32 cellular contexts compared by ENCODE assay signal in the genomic region with DNA sequence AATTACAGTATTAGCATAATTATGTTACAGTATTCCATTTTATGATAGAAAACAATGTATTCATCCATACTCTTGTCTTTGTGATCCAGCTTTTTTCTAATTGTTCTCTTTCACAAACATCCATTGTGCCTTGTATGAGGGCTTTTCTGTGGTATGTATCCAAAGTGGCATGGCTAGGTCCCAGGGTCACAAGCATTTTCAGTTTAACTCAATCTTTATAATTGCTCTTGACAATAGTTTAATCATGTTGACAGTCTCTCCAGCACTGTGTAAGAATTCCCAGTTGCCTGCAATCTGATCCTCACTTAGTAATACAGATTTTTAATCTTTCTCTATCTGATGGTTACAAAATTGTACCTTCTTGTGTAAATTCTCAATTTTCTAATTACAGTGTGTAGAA.
"Had no signal": no experiment of that assay in that cellular context is flagged by ENCODE, and none has a peak within 500 bp of the region (broad histone marks: within the 10 kb centered on the region; RNA-seq: fewer than 3 reads in every experiment).

No MANE protein-coding gene starts in this region.

- DNase-seq: activated B cell treated with CpG ODN at 0.5 μM for 24 hours; activated CD4-positive, alpha-beta memory T cell treated with anti-CD3 and anti-CD28 coated beads for 36 hours; activated CD4-positive, alpha-beta T cell treated with anti-CD3 and anti-CD28 coated beads for 4 hours; activated CD4-positive, alpha-beta T cell treated with anti-CD3 and anti-CD28 coated beads, Interleukin-2, amount 50 U/mL, for 1 hour; activated CD4-positive, CD25-positive, alpha-beta regulatory T cell treated with anti-CD3 and anti-CD28 coated beads, Interleukin-2, amount 50 U/mL, for 72 hours; activated CD8-positive, alpha-beta memory T cell treated with anti-CD3 and anti-CD28 coated beads, Interleukin-2, amount 50 U/mL, for 48 hours; activated effector memory CD4-positive, alpha-beta T cell treated with anti-CD3 and anti-CD28 coated beads, Interleukin-2, amount 50 U/mL, for 16 hours; activated naive CD4-positive, alpha-beta T cell; activated naive CD8-positive, alpha-beta T cell treated with anti-CD3 and anti-CD28 coated beads, Interleukin-2, amount 10 ng/mL, durations not matched to agents 7 days and 5 days; activated T-cell treated with anti-CD3 and anti-CD28 coated beads, Interleukin-2, amount 50 U/mL, for 48 hours; amygdala; Karpas-422; KBM-7; NCI-H1105; NCI-H1417 treated with DMSO at 0.1 percent for 48 hours; NCI-H1694 treated with DMSO at 0.1 percent for 48 hours; NCI-H2029; NCI-H2171 treated with DMSO at 0.1 percent for 48 hours; NCI-H2227 treated with DMSO at 0.1 percent for 48 hours; NCI-H446; NCI-H510A treated with DMSO at 0.1 percent for 48 hours; NCI-H526 treated with DMSO at 0.1 percent for 48 hours; NK-92 treated with Interleukin-12 subunit alpha and Interleukin-12 subunit beta, amount 100 ng/mL, for 24 hours; PC-3; Peyer's patch; RPMI8226; SHP77 treated with DMSO at 0.1 percent for 48 hours; SW 1271; T-helper 1 cell; T-helper 2 cell; T-helper 9 cell had no signal

- ATAC-seq: activated T-helper 17 cell treated with anti-CD3 and anti-CD28 coated beads, Interleukin-2, amount 50 U/mL, for 72 hours; PC-3 had no signal
